In genomic region chr22:24494535-24495364, GRCh38 we compare ENCODE assay signal across 14 cellular contexts. TPM values are rescaled to one million over a fixed set of nuclear protein-coding genes. Genes with fewer than 3 reads are reported as not detected.
A peak's percentile ranks its signal among the peaks of the same experiment; 100 is the strongest.
DNase-seq lines count a peak whose midpoint lies in the region; ATAC-seq and TF ChIP-seq lines count a peak whose summit lies in the region.
"Had no signal": no experiment of that assay in that cellular context is flagged by ENCODE, and none has a peak within 500 bp of the region (broad histone marks: within the 10 kb centered on the region; RNA-seq: fewer than 3 reads in every experiment).

TSS of gene UPB1 (plus strand) at chr22:24495332. CDS start at chr22:24495404, 72 bp downstream.

- no peak within 1 kb of the TSS for H3K9ac ChIP-seq in rectal smooth muscle tissue (ENCODE audit: low read length)
- H3K9ac ChIP-seq: KMS-11 had no signal

- H3K27ac Mint-ChIP-seq in Caco-2 (ENCODE audit: unreplicated experiment) = peak within 1 kb of the TSS; percentile 88
- H3K27ac Mint-ChIP-seq in chondrocyte (ENCODE audit: unreplicated experiment) = no peak within 1 kb of the TSS
- no peak within 1 kb of the TSS for H3K27ac Mint-ChIP-seq in activated T-helper 1 cell treated with anti-CD3 and anti-CD28 coated beads, Interleukin-12 subunit alpha, Interleukin-12 subunit beta, Interleukin-2, Interleukin-4 antibody, amounts not matched to agents 30 ng/mL and 10 ng/mL and 1 ng/mL, durations not matched to agents 14 hours and 24 hours and 36 hours
- H3K27ac Mint-ChIP-seq: T-helper 2 cell treated with Interferon-gamma antibody and Interleukin-4, amounts not matched to agents 5 μg/mL and 100 μg/mL, for 36 hours had no signal

- TF ChIP-seq CTCF in Caco-2 (IDR thresholded peaks at IDR 0.05; ENCODE audit: insufficient read depth in 1 of 2, low read depth in 1 of 2, low read length in 1 of 2, severe bottlenecking in 1 of 2, unreplicated experiment in 1 of 2) = no peak
- TF ChIP-seq CTCF in chondrocyte (IDR thresholded peaks at IDR 0.05) = no peak

- peak within 1 kb of the TSS; percentile 68 for H3K4me3 ChIP-seq in Caco-2 (ENCODE audit: low read depth, low read length)
- H3K4me3 ChIP-seq in rectal smooth muscle tissue (ENCODE audit: low read length) = peak within 1 kb of the TSS; percentile 34
- H3K4me3 ChIP-seq: PC-9 had no signal

- no TSS peak for BruUV-seq in Caco-2 (replicated peaks; lab: Mats Ljungman, UMichigan)

- POLR2A ChIA-PET in Caco-2 (lab: Charles Lee) = no interaction called here

- no peak for ATAC-seq in GM18867 (IDR thresholded peaks at IDR 0.05; ENCODE audit: unreplicated experiment)
- no peak for ATAC-seq in HG03521 (IDR thresholded peaks at IDR 0.05; ENCODE audit: unreplicated experiment)

- DNase-seq in Caco-2 (peak; percentile 92), chondrocyte (ENCODE audit: low spot score) (peak; percentile 91), iPS-NIHi11 (ENCODE audit: low spot score) (peak; percentile 70), HuH-7.5 (ENCODE audit: low spot score) (no peak)
- no peak for DNase-seq in activated T-helper 1 cell treated with anti-CD3 and anti-CD28 coated beads, Interleukin-12 subunit alpha, Interleukin-12 subunit beta, Interleukin-2, Interleukin-4 antibody, amounts not matched to agents 30 ng/mL and 10 ng/mL and 1 ng/mL, durations not matched to agents 14 hours and 24 hours and 36 hours (ENCODE audit: low spot score)
- DNase-seq: GDM1, NCI-H2081, PC-9 had no signal

- no peaks in the 10 kb centered on the region for H3K9me3 Mint-ChIP-seq in Caco-2 (ENCODE audit: unreplicated experiment)
- no peaks in the 10 kb centered on the region for H3K9me3 Mint-ChIP-seq in chondrocyte (ENCODE audit: low read depth)
- H3K9me3 Mint-ChIP-seq in activated T-helper 1 cell treated with anti-CD3 and anti-CD28 coated beads, Interleukin-12 subunit alpha, Interleukin-12 subunit beta, Interleukin-2, Interleukin-4 antibody, amounts not matched to agents 30 ng/mL and 10 ng/mL and 1 ng/mL, durations not matched to agents 14 hours and 24 hours and 36 hours = no peaks in the 10 kb centered on the region
- H3K9me3 Mint-ChIP-seq: T-helper 2 cell treated with Interferon-gamma antibody and Interleukin-4, amounts not matched to agents 5 μg/mL and 100 μg/mL, for 36 hours had no signal

- CTCF ChIA-PET in Caco-2 (lab: Charles Lee) = interaction anchor here (0.5 to 1.4 kb wide), 4 partner anchors 11 to 471 kb away, joined by 3 read pairs; no protein-coding TSS in a partner anchor

- H3K4me1 ChIP-seq in Caco-2 (peaks cover 55% of the 10 kb centered on the region), rectal smooth muscle tissue (ENCODE audit: control insufficient read depth, insufficient read depth, low read length) (no peaks in the 10 kb centered on the region)

- H3K36me3 ChIP-seq in Caco-2 (ENCODE audit: control insufficient read depth, insufficient read depth, low read length) (no peaks in the 10 kb centered on the region), rectal smooth muscle tissue (ENCODE audit: control insufficient read depth, insufficient read depth, low read length) (no peaks in the 10 kb centered on the region)

- H3K27ac ChIP-seq in rectal smooth muscle tissue (ENCODE audit: low read depth, low read length) = no peak within 1 kb of the TSS
- H3K27ac ChIP-seq: C4-2B, KMS-11, PC-9 had no signal

- H3K27me3 Mint-ChIP-seq in Caco-2 (ENCODE audit: insufficient read depth, unreplicated experiment) = no peaks in the 10 kb centered on the region
- H3K27me3 Mint-ChIP-seq in chondrocyte (ENCODE audit: low read depth) = peaks cover 16% of the 10 kb centered on the region
- H3K27me3 Mint-ChIP-seq in activated T-helper 1 cell treated with anti-CD3 and anti-CD28 coated beads, Interleukin-12 subunit alpha, Interleukin-12 subunit beta, Interleukin-2, Interleukin-4 antibody, amounts not matched to agents 30 ng/mL and 10 ng/mL and 1 ng/mL, durations not matched to agents 14 hours and 24 hours and 36 hours (ENCODE audit: insufficient read depth) = peaks cover 34% of the 10 kb centered on the region

- H3K27me3 ChIP-seq in Caco-2 (replicated peaks; ENCODE audit: control insufficient read depth, insufficient read depth, low read length) (no peaks in the 10 kb centered on the region), rectal smooth muscle tissue (ENCODE audit: control insufficient read depth, insufficient read depth, low read length) (peaks cover 11% of the 10 kb centered on the region)

- intact Hi-C loops in Caco-2 (cut with micrococcal nuclease; ENCODE audit: unreplicated experiment) = loop anchor here (1.0 to 2.0 kb wide), 2 partner anchors 12 to 20 kb away; no protein-coding TSS in a partner anchor
- intact Hi-C loops in activated T-helper 1 cell treated with anti-CD3 and anti-CD28 coated beads, Interleukin-12 subunit alpha, Interleukin-12 subunit beta, Interleukin-2, Interleukin-4 antibody, amounts not matched to agents 30 ng/mL and 10 ng/mL and 1 ng/mL, durations not matched to agents 14 hours and 24 hours and 36 hours (cut with micrococcal nuclease) = no loop called here

- H3K9me3 ChIP-seq in Caco-2 = no peaks in the 10 kb centered on the region

- peak within 1 kb of the TSS; percentile 84 for H3K4me3 Mint-ChIP-seq in Caco-2 (ENCODE audit: unreplicated experiment)
- H3K4me3 Mint-ChIP-seq in chondrocyte (ENCODE audit: unreplicated experiment) = no peak within 1 kb of the TSS
- H3K4me3 Mint-ChIP-seq in activated T-helper 1 cell treated with anti-CD3 and anti-CD28 coated beads, Interleukin-12 subunit alpha, Interleukin-12 subunit beta, Interleukin-2, Interleukin-4 antibody, amounts not matched to agents 30 ng/mL and 10 ng/mL and 1 ng/mL, durations not matched to agents 14 hours and 24 hours and 36 hours = no peak within 1 kb of the TSS
- H3K4me3 Mint-ChIP-seq: T-helper 2 cell treated with Interferon-gamma antibody and Interleukin-4, amounts not matched to agents 5 μg/mL and 100 μg/mL, for 36 hours had no signal

- peaks cover 36% of the 10 kb centered on the region for H3K36me3 Mint-ChIP-seq in Caco-2 (ENCODE audit: insufficient read depth, unreplicated experiment)
- H3K36me3 Mint-ChIP-seq in chondrocyte (ENCODE audit: low read depth) = no peaks in the 10 kb centered on the region
- H3K36me3 Mint-ChIP-seq in activated T-helper 1 cell treated with anti-CD3 and anti-CD28 coated beads, Interleukin-12 subunit alpha, Interleukin-12 subunit beta, Interleukin-2, Interleukin-4 antibody, amounts not matched to agents 30 ng/mL and 10 ng/mL and 1 ng/mL, durations not matched to agents 14 hours and 24 hours and 36 hours (ENCODE audit: low read depth) = no peaks in the 10 kb centered on the region

- H3K4me1 Mint-ChIP-seq in Caco-2 (ENCODE audit: low read depth, unreplicated experiment) = peaks cover 50% of the 10 kb centered on the region
- no peaks in the 10 kb centered on the region for H3K4me1 Mint-ChIP-seq in chondrocyte (ENCODE audit: low read depth)
- H3K4me1 Mint-ChIP-seq in activated T-helper 1 cell treated with anti-CD3 and anti-CD28 coated beads, Interleukin-12 subunit alpha, Interleukin-12 subunit beta, Interleukin-2, Interleukin-4 antibody, amounts not matched to agents 30 ng/mL and 10 ng/mL and 1 ng/mL, durations not matched to agents 14 hours and 24 hours and 36 hours (ENCODE audit: low read depth) = peaks cover 13% of the 10 kb centered on the region

RNA-seq across cellular contexts. Expression of gene UPB1, which starts in this region (rescaled TPM):
- total RNA-seq in Caco-2 (2022) = 5.6 and 6.7 TPM in 2 replicates
- total RNA-seq in chondrocyte = 0.15 to 0.31 TPM (median 0.18 TPM) in 3 replicates
- 0.21 and 0.27 TPM in 2 replicates for total RNA-seq in activated T-helper 1 cell treated with anti-CD3 and anti-CD28 coated beads, Interleukin-12 subunit alpha, Interleukin-12 subunit beta, Interleukin-2, Interleukin-4 antibody, amounts not matched to agents 30 ng/mL and 10 ng/mL and 1 ng/mL, durations not matched to agents 14 hours and 24 hours and 36 hours

Comparison
In these comparisons a context has a peak if more than half of its experiments do, and no peak if none do; other contexts are left out.
1. Peak in DNase-seq in chondrocyte; RNA of the gene not detected or under 1 TPM.
2. DNase-seq: peak in Caco-2 (2 of 2) and iPS-NIHi11 (single experiment); none in activated T-helper 1 cell treated with anti-CD3 and anti-CD28 coated beads, Interleukin-12 subunit alpha, Interleukin-12 subunit beta, Interleukin-2, Interleukin-4 antibody, amounts not matched to agents 30 ng/mL and 10 ng/mL and 1 ng/mL, durations not matched to agents 14 hours and 24 hours and 36 hours (single experiment) and HuH-7.5 (single experiment).